ENCODE assay signal across 10 cellular contexts in the genomic region with DNA sequence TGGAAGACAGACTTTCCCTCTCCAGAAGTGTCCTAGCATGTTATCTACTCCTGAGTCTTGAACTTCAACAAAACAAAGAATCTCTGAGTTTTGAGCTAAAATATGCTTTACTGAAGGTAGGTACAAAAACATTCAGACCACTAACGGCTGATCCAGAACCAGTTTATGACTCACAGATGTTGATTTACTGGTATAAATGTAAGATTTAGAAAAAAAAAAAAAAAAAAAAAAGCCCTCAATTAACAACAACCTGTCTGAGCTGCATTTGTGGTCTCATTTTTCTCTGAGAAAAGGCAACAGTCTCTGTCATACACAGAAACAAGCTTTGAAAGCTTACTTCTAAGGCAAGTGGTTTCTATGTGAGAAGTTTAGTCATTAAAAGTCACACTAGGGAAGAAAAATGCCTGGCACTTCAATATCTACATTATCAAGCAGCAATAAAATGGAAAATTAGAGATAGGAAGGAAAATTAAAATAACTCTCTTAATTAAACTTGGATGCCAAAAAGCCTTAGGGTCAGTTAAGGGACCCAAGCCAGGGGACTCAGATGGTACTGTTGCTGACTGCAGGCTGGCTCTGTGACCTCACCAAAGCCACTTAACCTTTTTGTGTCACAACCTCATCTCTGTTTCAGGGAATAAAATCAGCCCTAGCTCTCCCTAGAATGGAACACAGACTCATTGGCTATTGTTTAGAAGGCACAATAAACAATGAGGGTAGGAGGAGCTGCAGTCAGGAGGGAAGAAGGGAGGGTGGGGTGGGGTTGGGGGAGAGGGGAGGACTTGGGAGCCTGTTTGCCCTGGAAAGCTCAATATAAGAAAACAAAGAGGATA.
A peak's percentile ranks its signal among the peaks of the same experiment; 100 is the strongest.
DNase-seq lines count a peak whose midpoint lies in the region; FAIRE-seq and TF ChIP-seq lines count a peak whose summit lies in the region.
"Had no signal": no experiment of that assay in that cellular context is flagged by ENCODE, and none has a peak within 500 bp of the region (broad histone marks: within the 10 kb centered on the region; RNA-seq: fewer than 3 reads in every experiment).

No MANE protein-coding gene starts in this region.

- peaks cover 14% of the 10 kb centered on the region for H3K79me2 ChIP-seq in astrocyte (ENCODE audit: insufficient read depth, low read length)

- no peaks in the 10 kb centered on the region for H3K9me3 ChIP-seq in HUES48 (ENCODE audit: control insufficient read depth, insufficient read depth, low read length)
- no peaks in the 10 kb centered on the region for H3K9me3 ChIP-seq in astrocyte (ENCODE audit: insufficient read depth, low read depth, low read length)
- no peaks in the 10 kb centered on the region for H3K9me3 ChIP-seq in BE2C

- H3K4me3 Mint-ChIP-seq in astrocyte (ENCODE audit: unreplicated experiment), result no peak overlapping the region

- H4K20me1 ChIP-seq in astrocyte (ENCODE audit: insufficient read depth, low read length), result peaks cover 8% of the 10 kb centered on the region

- no peak for FAIRE-seq in astrocyte (lab: Jason Lieb, UNC)

- H3K27me3 ChIP-seq in HUES48 (ENCODE audit: control insufficient read depth, insufficient read depth, low read length), result peaks cover 43% of the 10 kb centered on the region
- H3K27me3 ChIP-seq in astrocyte (ENCODE audit: insufficient read depth, low read length), result no peaks in the 10 kb centered on the region
- no peaks in the 10 kb centered on the region for H3K27me3 ChIP-seq in BE2C

- no peaks in the 10 kb centered on the region; the same call in 1 of the 2 replicates for H3K36me3 ChIP-seq in HUES48 (ENCODE audit: control insufficient read depth, insufficient read depth, low read length)
- H3K36me3 ChIP-seq in astrocyte (ENCODE audit: insufficient read depth, low read length), result no peaks in the 10 kb centered on the region
- no peaks in the 10 kb centered on the region for H3K36me3 ChIP-seq in BE2C
- H3K36me3 ChIP-seq: WERI-Rb-1 had no signal

- H3K9ac ChIP-seq in HUES48 (ENCODE audit: low read depth, low read length) (no peak overlapping the region), astrocyte (ENCODE audit: low read length) (peak overlapping the region; percentile 45)

- H3K36me3 Mint-ChIP-seq in astrocyte (ENCODE audit: low read depth, unreplicated experiment), result no peaks in the 10 kb centered on the region

- TF ChIP-seq CTCF in astrocyte (IDR thresholded peaks at IDR 0.05; ENCODE audit: insufficient read depth, low read depth, low read length) (no peak), BE2C (IDR thresholded peaks at IDR 0.05; ENCODE audit: low read depth, low read length) (no peak)

- peaks cover 15% of the 10 kb centered on the region for H3K4me1 ChIP-seq in HUES48 (ENCODE audit: control insufficient read depth, insufficient read depth, low read length)
- peaks cover 39% of the 10 kb centered on the region for H3K4me1 ChIP-seq in astrocyte (ENCODE audit: insufficient read depth, low read length)
- peaks cover 5% of the 10 kb centered on the region; the same call in 1 of the 2 replicates for H3K4me1 ChIP-seq in BE2C

- H2AFZ ChIP-seq in astrocyte (ENCODE audit: low read depth, low read length), result no peak overlapping the region

- H3K27me3 Mint-ChIP-seq in astrocyte (ENCODE audit: low read depth, unreplicated experiment), result no peaks in the 10 kb centered on the region

- peaks cover 42% of the 10 kb centered on the region for H3K4me1 Mint-ChIP-seq in astrocyte (ENCODE audit: low read depth, unreplicated experiment)

- no peaks in the 10 kb centered on the region for H3K9me3 Mint-ChIP-seq in astrocyte (ENCODE audit: unreplicated experiment)

- peak overlapping the region; percentile 16 for H3K4me2 ChIP-seq in astrocyte (ENCODE audit: low read length)

- H3K27ac Mint-ChIP-seq in astrocyte (ENCODE audit: unreplicated experiment), result peak overlapping the region; percentile 42

- H3K4me3 ChIP-seq in HUES48 (ENCODE audit: low read depth, low read length), result no peak overlapping the region
- H3K4me3 ChIP-seq in astrocyte (ENCODE audit: insufficient read depth, low read depth, low read length), result no peak overlapping the region
- no peak overlapping the region for H3K4me3 ChIP-seq in BE2C (ENCODE audit: low read depth, low read length)

- peak; percentile 38 for DNase-seq in AG08395 (ENCODE audit: low spot score)
- peak; percentile 92 for DNase-seq in astrocyte (ENCODE audit: low read depth)
- peak; percentile 88 for DNase-seq in medulla oblongata (ENCODE audit: extremely low spot score)
- DNase-seq in cerebellar nuclear complex (lab: John Stamatoyannopoulos, UW), result no peak
- DNase-seq in T-helper 9 cell, result no peak
- DNase-seq in DMS114 treated with DMSO at 0.1 percent for 48 hours (lab: John Stamatoyannopoulos, UW; ENCODE audit: unreplicated experiment), result no peak
- DNase-seq in BE2C, result no peak
- DNase-seq: DMS 273 treated with DMSO at 0.1 percent for 48 hours, WERI-Rb-1 had no signal

- H3K27ac ChIP-seq in HUES48 (ENCODE audit: low read depth, low read length) (peak overlapping the region; percentile 4), astrocyte (ENCODE audit: low read depth, low read length) (peak overlapping the region; percentile 63)
- H3K27ac ChIP-seq: WERI-Rb-1 had no signal

Comparison
In these comparisons a context has a peak if more than half of its experiments do, and no peak if none do; other contexts are left out.
1. DNase-seq: peak in AG08395 (single experiment), astrocyte (single experiment) and medulla oblongata (single experiment); none in cerebellar nuclear complex (0 of 2), T-helper 9 cell (single experiment), DMS114 treated with DMSO at 0.1 percent for 48 hours (single experiment) and BE2C (single experiment).